In genomic region chr5:127326438-127326837, GRCh38 we compare ENCODE assay signal across 2 cellular contexts.
TF ChIP-seq lines count a peak whose summit lies in the region.

No MANE protein-coding gene starts in this region.

TF ChIP-seq in A549, 52 proteins besides CTCF, POLR2A, EP300 and RAD21:
- no peak for TF ChIP-seq BCL3 (IDR thresholded peaks at IDR 0.05)

TF ChIP-seq in H1, 55 proteins besides CTCF, POLR2A, EP300 and RAD21:
- TF ChIP-seq E2F6 (IDR thresholded peaks at IDR 0.05) (no peak), ATF3 (IDR thresholded peaks at IDR 0.05; ENCODE audit: insufficient read depth, low read depth, low read length) (no peak), GTF2F1 (IDR thresholded peaks at IDR 0.05; ENCODE audit: borderline replicate concordance, low read depth, low read length) (no peak)
